In genomic region chr6:87257046-87257445, GRCh38 we compare ENCODE assay signal across 25 cellular contexts.
"Had no signal": no experiment of that assay in that cellular context is flagged by ENCODE, and none has a peak within 500 bp of the region (broad histone marks: within the 10 kb centered on the region; RNA-seq: fewer than 3 reads in every experiment).

No MANE protein-coding gene starts in this region.

- H3K4me3 Mint-ChIP-seq: immature natural killer cell; naive thymus-derived CD8-positive, alpha-beta T cell; nephron; neural crest cell; stimulated activated memory B cell treated with anti-CD40 and anti-IgM and Interleukin-4, amounts not matched to agents 10 μg/mL and 1 μg/mL and 100 μg/mL, for 72 hours; stimulated activated naive CD8-positive, alpha-beta T cell treated with anti-CD3 and anti-CD28 coated beads, Interleukin-15, amount 100 ng/mL, for 72 hours; type B pancreatic cell had no signal

- H3K4me1 Mint-ChIP-seq: nephron, neural crest cell had no signal

- H3K9me3 Mint-ChIP-seq: immature natural killer cell, neural crest cell had no signal

- H3K27me3 Mint-ChIP-seq: naive thymus-derived CD8-positive, alpha-beta T cell; stimulated activated memory B cell treated with anti-CD40 and anti-IgM and Interleukin-4, amounts not matched to agents 10 μg/mL and 1 μg/mL and 100 μg/mL, for 72 hours; stimulated activated naive CD8-positive, alpha-beta T cell treated with anti-CD3 and anti-CD28 coated beads, Interleukin-15, amount 100 ng/mL, for 72 hours; type B pancreatic cell had no signal

- H3K27ac Mint-ChIP-seq: immature natural killer cell; naive thymus-derived CD8-positive, alpha-beta T cell; nephron; stimulated activated memory B cell treated with anti-CD40 and anti-IgM and Interleukin-4, amounts not matched to agents 10 μg/mL and 1 μg/mL and 100 μg/mL, for 72 hours; stimulated activated naive CD8-positive, alpha-beta T cell treated with anti-CD3 and anti-CD28 coated beads, Interleukin-15, amount 100 ng/mL, for 72 hours; type B pancreatic cell had no signal

- ATAC-seq: left colon; left lung; lower lobe of right lung; naive thymus-derived CD8-positive, alpha-beta T cell; pancreas; right cardiac atrium; sciatic nerve; stimulated activated memory B cell treated with anti-CD40 and anti-IgM and Interleukin-4, amounts not matched to agents 10 μg/mL and 1 μg/mL and 100 μg/mL, for 72 hours; stimulated activated naive CD8-positive, alpha-beta T cell treated with anti-CD3 and anti-CD28 coated beads, Interleukin-15, amount 100 ng/mL, for 72 hours had no signal

- FAIRE-seq: kidney, pancreas had no signal

- DNase-seq: immature natural killer cell; kidney; left colon; left lung; lower lobe of right lung; mammary epithelial cell; mesenchymal stem cell; naive thymus-derived CD8-positive, alpha-beta T cell; nucleus accumbens; pancreas; posterior cingulate gyrus; retina; right cardiac atrium; stimulated activated CD4-positive, alpha-beta T cell treated with anti-CD3 and anti-CD28 coated beads, Interleukin-12 subunit alpha, Interleukin-12 subunit beta, amount 100 ng/mL, for 4 hours; stimulated activated CD4-positive, alpha-beta T cell treated with anti-CD3 and anti-CD28 coated beads, Interleukin-15, amount 100 ng/mL, for 24 hours; stimulated activated CD4-positive, alpha-beta T cell treated with anti-CD3 and anti-CD28 coated beads, Interleukin-4, amount 100 ng/mL, for 4 hours; stimulated activated CD8-positive, alpha-beta memory T cell treated with anti-CD3 and anti-CD28 coated beads, Interleukin-4, amount 100 ng/mL, for 48 hours; stimulated activated naive CD4-positive, alpha-beta T cell treated with Interleukin-2 at 50 U/mL for 16 hours; stimulated activated naive CD8-positive, alpha-beta T cell treated with anti-CD3 and anti-CD28 coated beads, Interleukin-15, amount 100 ng/mL, for 72 hours; uterus had no signal
